Comparison of ENCODE assay signal across 9 cellular contexts in genomic region chr2:39664898-39665591, GRCh38. TPM values are rescaled to one million over a fixed set of nuclear protein-coding genes. Genes with fewer than 3 reads are reported as not detected.
A peak's percentile ranks its signal among the peaks of the same experiment; 100 is the strongest.
DNase-seq lines count a peak whose midpoint lies in the region; ATAC-seq and TF ChIP-seq lines count a peak whose summit lies in the region.
"Had no signal": no experiment of that assay in that cellular context is flagged by ENCODE, and none has a peak within 500 bp of the region (broad histone marks: within the 10 kb centered on the region; RNA-seq: fewer than 3 reads in every experiment).

No MANE protein-coding gene starts in this region.

- H3K9me3 ChIP-seq in right cardiac atrium (ENCODE audit: control insufficient read depth, low read length) = no peaks in the 10 kb centered on the region

- no peaks in the 10 kb centered on the region for H3K9me3 Mint-ChIP-seq in activated T-helper 1 cell treated with anti-CD3 and anti-CD28 coated beads, Interleukin-12 subunit alpha, Interleukin-12 subunit beta, Interleukin-2, Interleukin-4 antibody, amounts not matched to agents 30 ng/mL and 10 ng/mL and 1 ng/mL, durations not matched to agents 14 hours and 24 hours and 36 hours
- no peaks in the 10 kb centered on the region for H3K9me3 Mint-ChIP-seq in progenitor cell of endocrine pancreas (ENCODE audit: low read depth)

- H3K27ac Mint-ChIP-seq in activated T-helper 1 cell treated with anti-CD3 and anti-CD28 coated beads, Interleukin-12 subunit alpha, Interleukin-12 subunit beta, Interleukin-2, Interleukin-4 antibody, amounts not matched to agents 30 ng/mL and 10 ng/mL and 1 ng/mL, durations not matched to agents 14 hours and 24 hours and 36 hours = no peak overlapping the region
- peak overlapping the region; percentile 98 for H3K27ac Mint-ChIP-seq in progenitor cell of endocrine pancreas

- H3K4me1 Mint-ChIP-seq in activated T-helper 1 cell treated with anti-CD3 and anti-CD28 coated beads, Interleukin-12 subunit alpha, Interleukin-12 subunit beta, Interleukin-2, Interleukin-4 antibody, amounts not matched to agents 30 ng/mL and 10 ng/mL and 1 ng/mL, durations not matched to agents 14 hours and 24 hours and 36 hours (ENCODE audit: low read depth) = peaks cover 11% of the 10 kb centered on the region
- H3K4me1 Mint-ChIP-seq in progenitor cell of endocrine pancreas (ENCODE audit: low read depth) = peaks cover 26% of the 10 kb centered on the region

- peak overlapping the region; percentile 81 for H3K4me3 ChIP-seq in right cardiac atrium (ENCODE audit: low read length)

- H3K27me3 Mint-ChIP-seq in activated T-helper 1 cell treated with anti-CD3 and anti-CD28 coated beads, Interleukin-12 subunit alpha, Interleukin-12 subunit beta, Interleukin-2, Interleukin-4 antibody, amounts not matched to agents 30 ng/mL and 10 ng/mL and 1 ng/mL, durations not matched to agents 14 hours and 24 hours and 36 hours (ENCODE audit: insufficient read depth) = peaks cover 70% of the 10 kb centered on the region
- H3K27me3 Mint-ChIP-seq in progenitor cell of endocrine pancreas = peaks cover 9% of the 10 kb centered on the region

- H3K4me3 Mint-ChIP-seq in activated T-helper 1 cell treated with anti-CD3 and anti-CD28 coated beads, Interleukin-12 subunit alpha, Interleukin-12 subunit beta, Interleukin-2, Interleukin-4 antibody, amounts not matched to agents 30 ng/mL and 10 ng/mL and 1 ng/mL, durations not matched to agents 14 hours and 24 hours and 36 hours = peak overlapping the region; percentile 23
- H3K4me3 Mint-ChIP-seq in progenitor cell of endocrine pancreas (ENCODE audit: low read depth) = peak overlapping the region; percentile 94

- WGBS in right cardiac atrium = 33% methylated on average over 26 of the region's 26 CpGs

- no peaks in the 10 kb centered on the region for H3K27me3 ChIP-seq in right cardiac atrium (ENCODE audit: control insufficient read depth, insufficient read depth)

- DNase-seq in GM20000 (ENCODE audit: low spot score) (peak; percentile 21), right cardiac atrium (no peak), progenitor cell of endocrine pancreas (ENCODE audit: low spot score, unreplicated experiment) (peak; percentile 10), putamen (ENCODE audit: low spot score) (no peak), HUDEP-2 (lab: John Stamatoyannopoulos, UW; ENCODE audit: unreplicated experiment in 76 of 76) (no peak), AG08396 (ENCODE audit: low spot score) (no peak)
- no peak for DNase-seq in activated T-helper 1 cell treated with anti-CD3 and anti-CD28 coated beads, Interleukin-12 subunit alpha, Interleukin-12 subunit beta, Interleukin-2, Interleukin-4 antibody, amounts not matched to agents 30 ng/mL and 10 ng/mL and 1 ng/mL, durations not matched to agents 14 hours and 24 hours and 36 hours (ENCODE audit: low spot score)
- DNase-seq: NCI-H1436 had no signal

- ATAC-seq in right cardiac atrium (peak; percentile 11 to 31), HG02885 (IDR thresholded peaks at IDR 0.05; ENCODE audit: poor library complexity, unreplicated experiment) (no peak)

- peaks cover 5% of the 10 kb centered on the region for H3K36me3 Mint-ChIP-seq in activated T-helper 1 cell treated with anti-CD3 and anti-CD28 coated beads, Interleukin-12 subunit alpha, Interleukin-12 subunit beta, Interleukin-2, Interleukin-4 antibody, amounts not matched to agents 30 ng/mL and 10 ng/mL and 1 ng/mL, durations not matched to agents 14 hours and 24 hours and 36 hours (ENCODE audit: low read depth)
- no peaks in the 10 kb centered on the region for H3K36me3 Mint-ChIP-seq in progenitor cell of endocrine pancreas (ENCODE audit: insufficient read depth)

- no peaks in the 10 kb centered on the region for H3K4me1 ChIP-seq in right cardiac atrium (ENCODE audit: control insufficient read depth, insufficient read depth, low read length)

- H3K27ac ChIP-seq in right cardiac atrium (ENCODE audit: low read length) = no peak overlapping the region

- intact Hi-C loops in activated T-helper 1 cell treated with anti-CD3 and anti-CD28 coated beads, Interleukin-12 subunit alpha, Interleukin-12 subunit beta, Interleukin-2, Interleukin-4 antibody, amounts not matched to agents 30 ng/mL and 10 ng/mL and 1 ng/mL, durations not matched to agents 14 hours and 24 hours and 36 hours (cut with micrococcal nuclease) = no loop called here
- intact Hi-C loops in right cardiac atrium (cut with DNase I) = no loop called here

- TF ChIP-seq CTCF in GM20000 (IDR thresholded peaks at IDR 0.05; ENCODE audit: extremely low read depth, missing control alignments) (no peak), progenitor cell of endocrine pancreas (IDR thresholded peaks at IDR 0.05; ENCODE audit: unreplicated experiment) (no peak)

RNA-seq across cellular contexts. Expression of gene TMEM178A, which starts 0.7 kb away (rescaled TPM):
- total RNA-seq in activated T-helper 1 cell treated with anti-CD3 and anti-CD28 coated beads, Interleukin-12 subunit alpha, Interleukin-12 subunit beta, Interleukin-2, Interleukin-4 antibody, amounts not matched to agents 30 ng/mL and 10 ng/mL and 1 ng/mL, durations not matched to agents 14 hours and 24 hours and 36 hours = not detected in 2 replicates
- 1 to 10 TPM; 2.1 to 6.0 (median 3.9) TPM for total RNA-seq in right cardiac atrium
- polyA plus RNA-seq in right cardiac atrium = 5.7 TPM
- 28.7 and 32.9 TPM in 2 replicates for total RNA-seq in progenitor cell of endocrine pancreas

Comparison
In these comparisons a context has a peak if more than half of its experiments do, and no peak if none do; other contexts are left out.
1. DNase-seq: peak in GM20000 (single experiment) and progenitor cell of endocrine pancreas (single experiment); none in activated T-helper 1 cell treated with anti-CD3 and anti-CD28 coated beads, Interleukin-12 subunit alpha, Interleukin-12 subunit beta, Interleukin-2, Interleukin-4 antibody, amounts not matched to agents 30 ng/mL and 10 ng/mL and 1 ng/mL, durations not matched to agents 14 hours and 24 hours and 36 hours (single experiment), right cardiac atrium (0 of 3), putamen (single experiment), HUDEP-2 (0 of 76) and AG08396 (single experiment).